20 cellular contexts compared by ENCODE assay signal in genomic region chr13:100517135-100517534, GRCh38.
DNase-seq lines count a peak whose midpoint lies in the region; ATAC-seq and TF ChIP-seq lines count a peak whose summit lies in the region.
"Had no signal": no experiment of that assay in that cellular context is flagged by ENCODE, and none has a peak within 500 bp of the region (broad histone marks: within the 10 kb centered on the region; RNA-seq: fewer than 3 reads in every experiment).

No MANE protein-coding gene starts in this region.

- no peaks in the 10 kb centered on the region for H3K9me3 Mint-ChIP-seq in CD4-positive, alpha-beta T cell
- H3K9me3 Mint-ChIP-seq: activated naive CD8-positive, alpha-beta T cell treated with anti-CD3 and anti-CD28 coated beads, Interleukin-2, amount 10 ng/mL, durations not matched to agents 7 days and 5 days; activated T-cell treated with anti-CD3 and anti-CD28 coated beads, Interleukin-2, amount 50 U/mL, for 72 hours had no signal

- ATAC-seq in CD4-positive, alpha-beta T cell (ENCODE audit: poor library complexity) = no peak
- ATAC-seq: foreskin keratinocyte, PC-3, sciatic nerve, SK-N-SH treated with all-trans-retinoic acid at 6 μM for 48 hours had no signal

- no peak overlapping the region for H3K27ac Mint-ChIP-seq in CD4-positive, alpha-beta T cell
- H3K27ac Mint-ChIP-seq: activated naive CD8-positive, alpha-beta T cell treated with anti-CD3 and anti-CD28 coated beads, Interleukin-2, amount 10 ng/mL, durations not matched to agents 7 days and 5 days had no signal

- peak overlapping the region; percentile 18 to 33 for H3K4me3 ChIP-seq in duodenal mucosa (ENCODE audit: low read depth in 1 of 2, low read length in 2 of 2)
- H3K4me3 ChIP-seq in ascending aorta = no peak overlapping the region

- intact Hi-C loops in CD4-positive, alpha-beta T cell (cut with DNase I, micrococcal nuclease) = loop anchor here in 1 of 2 experiments (10.0 kb wide), 1 partner anchor 992 kb away; no protein-coding TSS in a partner anchor
- intact Hi-C loops in ascending aorta (cut with DNase I) = no loop called here

- H3K4me1 Mint-ChIP-seq in CD4-positive, alpha-beta T cell (ENCODE audit: low read depth) = peaks cover 22% of the 10 kb centered on the region

- no peak overlapping the region for H3K27ac ChIP-seq in CD4-positive, alpha-beta T cell (ENCODE audit: low read depth, low read length)
- H3K27ac ChIP-seq in duodenal mucosa (ENCODE audit: low read depth, low read length) (no peak overlapping the region), ascending aorta (no peak overlapping the region)
- H3K27ac ChIP-seq: foreskin keratinocyte had no signal

- H3K27me3 ChIP-seq in CD4-positive, alpha-beta T cell (ENCODE audit: control insufficient read depth, insufficient read depth, low read length) = no peaks in the 10 kb centered on the region
- H3K27me3 ChIP-seq in duodenal mucosa (ENCODE audit: control insufficient read depth in 1 of 2, insufficient read depth in 2 of 2, low read length in 2 of 2) = no peaks in the 10 kb centered on the region
- no peaks in the 10 kb centered on the region for H3K27me3 ChIP-seq in ascending aorta
- H3K27me3 ChIP-seq: foreskin keratinocyte had no signal

- H3K4me1 ChIP-seq in duodenal mucosa (ENCODE audit: control insufficient read depth in 1 of 2, insufficient read depth in 2 of 2, low read length in 2 of 2) (peaks cover 8 to 14% of the 10 kb centered on the region in 2 donors), ascending aorta (no peaks in the 10 kb centered on the region)
- H3K4me1 ChIP-seq: foreskin keratinocyte had no signal

- H3K27me3 Mint-ChIP-seq in CD4-positive, alpha-beta T cell = no peaks in the 10 kb centered on the region
- H3K27me3 Mint-ChIP-seq: activated naive CD8-positive, alpha-beta T cell treated with anti-CD3 and anti-CD28 coated beads, Interleukin-2, amount 10 ng/mL, durations not matched to agents 7 days and 5 days had no signal

- H3K36me3 Mint-ChIP-seq in CD4-positive, alpha-beta T cell (ENCODE audit: low read depth) = no peaks in the 10 kb centered on the region
- H3K36me3 Mint-ChIP-seq: activated naive CD8-positive, alpha-beta T cell treated with anti-CD3 and anti-CD28 coated beads, Interleukin-2, amount 10 ng/mL, durations not matched to agents 7 days and 5 days had no signal

- no peak for TF ChIP-seq CTCF in CD4-positive, alpha-beta T cell (IDR thresholded peaks at IDR 0.05)
- no peak for TF ChIP-seq CTCF in ascending aorta (IDR thresholded peaks at IDR 0.05)

- no peak for DNase-seq in CD4-positive, alpha-beta T cell
- peak; percentile 81 for DNase-seq in LoVo (ENCODE audit: low spot score)
- peak; percentile 50 for DNase-seq in mucosa of gallbladder (ENCODE audit: low spot score)
- no peak for DNase-seq in NCI-H2107 treated with DMSO at 0.1 percent for 48 hours (lab: John Stamatoyannopoulos, UW; ENCODE audit: unreplicated experiment)
- no peak for DNase-seq in A172 (ENCODE audit: low spot score)
- no peak for DNase-seq in ascending aorta (ENCODE audit: low spot score in 2 of 2)
- no peak for DNase-seq in activated effector memory CD4-positive, alpha-beta T cell treated with Interleukin-2 at 50 U/mL for 16 hours
- DNase-seq: activated naive CD8-positive, alpha-beta T cell treated with anti-CD3 and anti-CD28 coated beads, Interleukin-2, amount 10 ng/mL, durations not matched to agents 7 days and 5 days; foreskin keratinocyte; IMR-90; mesendoderm; NCI-H1930; NCI-H524 treated with DMSO at 0.1 percent for 48 hours; PC-3; stimulated activated CD4-positive, alpha-beta T cell treated with anti-CD3 and anti-CD28 coated beads, Interleukin-1b, Interleukin-23, amount 100 ng/mL, for 48 hours; substantia nigra had no signal

- H3K9me3 ChIP-seq in CD4-positive, alpha-beta T cell (ENCODE audit: control insufficient read depth, low read length) = no peaks in the 10 kb centered on the region
- H3K9me3 ChIP-seq in duodenal mucosa (ENCODE audit: control insufficient read depth in 1 of 2, low read length in 2 of 2) = no peaks in the 10 kb centered on the region
- no peaks in the 10 kb centered on the region for H3K9me3 ChIP-seq in ascending aorta

- peak overlapping the region; percentile 68 for H3K4me3 Mint-ChIP-seq in CD4-positive, alpha-beta T cell
- H3K4me3 Mint-ChIP-seq: activated naive CD8-positive, alpha-beta T cell treated with anti-CD3 and anti-CD28 coated beads, Interleukin-2, amount 10 ng/mL, durations not matched to agents 7 days and 5 days had no signal

- H3K9ac ChIP-seq in duodenal mucosa (ENCODE audit: low read depth in 1 of 2, low read length in 2 of 2) = no peak overlapping the region

- H3K36me3 ChIP-seq in duodenal mucosa (ENCODE audit: control insufficient read depth in 1 of 2, insufficient read depth in 2 of 2, low read length in 2 of 2) = peaks cover 0 to 4% of the 10 kb centered on the region in 2 donors
- H3K36me3 ChIP-seq in ascending aorta = no peaks in the 10 kb centered on the region

- CTCF ChIA-PET in CD4-positive, alpha-beta T cell (lab: Charles Lee) = interaction anchor here (1.1 to 1.4 kb wide), 2 partner anchors 13 to 861 kb away, joined by 3 to 6 read pairs; no protein-coding TSS in a partner anchor

- POLR2A ChIA-PET in CD4-positive, alpha-beta T cell (lab: Charles Lee) = interaction anchor here (1.4 kb wide), 1 partner anchor 861 kb away, joined by 6 read pairs; no protein-coding TSS in a partner anchor

Comparison
In these comparisons a context has a peak if more than half of its experiments do, and no peak if none do; other contexts are left out.
1. DNase-seq: peak in LoVo (single experiment) and mucosa of gallbladder (single experiment); none in CD4-positive, alpha-beta T cell (0 of 10), NCI-H2107 treated with DMSO at 0.1 percent for 48 hours (single experiment), A172 (single experiment), ascending aorta (0 of 2) and activated effector memory CD4-positive, alpha-beta T cell treated with Interleukin-2 at 50 U/mL for 16 hours (single experiment).
2. H3K4me3 ChIP-seq: peak in duodenal mucosa (2 of 2); none in ascending aorta (0 of 2).